1 cellular context compared by ENCODE assay signal in genomic region chr1:207241164-207241934, GRCh38.
TF ChIP-seq lines count a peak whose summit lies in the region.

No MANE protein-coding gene starts in this region.

TF ChIP-seq in HepG2, 621 proteins besides CTCF, POLR2A, EP300 and RAD21 (continued from another document and continues in another):
- TF ChIP-seq, protein P1, sequence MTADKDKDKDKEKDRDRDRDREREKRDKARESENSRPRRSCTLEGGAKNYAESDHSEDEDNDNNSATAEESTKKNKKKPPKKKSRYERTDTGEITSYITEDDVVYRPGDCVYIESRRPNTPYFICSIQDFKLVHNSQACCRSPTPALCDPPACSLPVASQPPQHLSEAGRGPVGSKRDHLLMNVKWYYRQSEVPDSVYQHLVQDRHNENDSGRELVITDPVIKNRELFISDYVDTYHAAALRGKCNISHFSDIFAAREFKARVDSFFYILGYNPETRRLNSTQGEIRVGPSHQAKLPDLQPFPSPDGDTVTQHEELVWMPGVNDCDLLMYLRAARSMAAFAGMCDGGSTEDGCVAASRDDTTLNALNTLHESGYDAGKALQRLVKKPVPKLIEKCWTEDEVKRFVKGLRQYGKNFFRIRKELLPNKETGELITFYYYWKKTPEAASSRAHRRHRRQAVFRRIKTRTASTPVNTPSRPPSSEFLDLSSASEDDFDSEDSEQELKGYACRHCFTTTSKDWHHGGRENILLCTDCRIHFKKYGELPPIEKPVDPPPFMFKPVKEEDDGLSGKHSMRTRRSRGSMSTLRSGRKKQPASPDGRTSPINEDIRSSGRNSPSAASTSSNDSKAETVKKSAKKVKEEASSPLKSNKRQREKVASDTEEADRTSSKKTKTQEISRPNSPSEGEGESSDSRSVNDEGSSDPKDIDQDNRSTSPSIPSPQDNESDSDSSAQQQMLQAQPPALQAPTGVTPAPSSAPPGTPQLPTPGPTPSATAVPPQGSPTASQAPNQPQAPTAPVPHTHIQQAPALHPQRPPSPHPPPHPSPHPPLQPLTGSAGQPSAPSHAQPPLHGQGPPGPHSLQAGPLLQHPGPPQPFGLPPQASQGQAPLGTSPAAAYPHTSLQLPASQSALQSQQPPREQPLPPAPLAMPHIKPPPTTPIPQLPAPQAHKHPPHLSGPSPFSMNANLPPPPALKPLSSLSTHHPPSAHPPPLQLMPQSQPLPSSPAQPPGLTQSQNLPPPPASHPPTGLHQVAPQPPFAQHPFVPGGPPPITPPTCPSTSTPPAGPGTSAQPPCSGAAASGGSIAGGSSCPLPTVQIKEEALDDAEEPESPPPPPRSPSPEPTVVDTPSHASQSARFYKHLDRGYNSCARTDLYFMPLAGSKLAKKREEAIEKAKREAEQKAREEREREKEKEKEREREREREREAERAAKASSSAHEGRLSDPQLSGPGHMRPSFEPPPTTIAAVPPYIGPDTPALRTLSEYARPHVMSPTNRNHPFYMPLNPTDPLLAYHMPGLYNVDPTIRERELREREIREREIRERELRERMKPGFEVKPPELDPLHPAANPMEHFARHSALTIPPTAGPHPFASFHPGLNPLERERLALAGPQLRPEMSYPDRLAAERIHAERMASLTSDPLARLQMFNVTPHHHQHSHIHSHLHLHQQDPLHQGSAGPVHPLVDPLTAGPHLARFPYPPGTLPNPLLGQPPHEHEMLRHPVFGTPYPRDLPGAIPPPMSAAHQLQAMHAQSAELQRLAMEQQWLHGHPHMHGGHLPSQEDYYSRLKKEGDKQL (CRISPR knock-in tag; IDR thresholded peaks at IDR 0.05; ENCODE audit: low read depth): 0 out of 2 replicates have a peak, but pooled peaks have one; percentile 31
- TF ChIP-seq SMC3 (IDR thresholded peaks at IDR 0.05; ENCODE audit: low read length): peak; percentile 14; the same call in 1 of the 2 replicates
- peak; percentile 23; the same call in 1 of the 2 replicates for TF ChIP-seq ZNF687 (CRISPR knock-in tag; IDR thresholded peaks at IDR 0.05)
- peak; percentile 76; the same call in 1 of the 2 replicates for TF ChIP-seq FOXJ3 (CRISPR knock-in tag; IDR thresholded peaks at IDR 0.05; ENCODE audit: borderline replicate concordance)
- peak; percentile 79 for TF ChIP-seq TCF7 (IDR thresholded peaks at IDR 0.05; ENCODE audit: low read depth)
- TF ChIP-seq NCOA1 (CRISPR knock-in tag; IDR thresholded peaks at IDR 0.05): peak; percentile 55; the same call in 1 of the 2 replicates
- TF ChIP-seq ZNF792 (CRISPR knock-in tag; IDR thresholded peaks at IDR 0.05): peak; percentile 64; the same call in 1 of the 2 replicates
- no peak for TF ChIP-seq ZBTB37 (CRISPR knock-in tag; IDR thresholded peaks at IDR 0.05)
- no peak; the same call in 1 of the 2 replicates for TF ChIP-seq KDM2A (CRISPR knock-in tag; IDR thresholded peaks at IDR 0.05; ENCODE audit: borderline replicate concordance, low read depth)
- TF ChIP-seq MBD4 (IDR thresholded peaks at IDR 0.05; ENCODE audit: borderline replicate concordance, low read length): no peak
- peak; percentile 18; the same call in 1 of the 2 replicates for TF ChIP-seq MIER2 (CRISPR knock-in tag; IDR thresholded peaks at IDR 0.05)
- no peak for TF ChIP-seq SRSF9 (IDR thresholded peaks at IDR 0.05; ENCODE audit: borderline replicate concordance, insufficient read depth, low read depth, low read length, poor library complexity, severe bottlenecking)
- TF ChIP-seq, protein P2, sequence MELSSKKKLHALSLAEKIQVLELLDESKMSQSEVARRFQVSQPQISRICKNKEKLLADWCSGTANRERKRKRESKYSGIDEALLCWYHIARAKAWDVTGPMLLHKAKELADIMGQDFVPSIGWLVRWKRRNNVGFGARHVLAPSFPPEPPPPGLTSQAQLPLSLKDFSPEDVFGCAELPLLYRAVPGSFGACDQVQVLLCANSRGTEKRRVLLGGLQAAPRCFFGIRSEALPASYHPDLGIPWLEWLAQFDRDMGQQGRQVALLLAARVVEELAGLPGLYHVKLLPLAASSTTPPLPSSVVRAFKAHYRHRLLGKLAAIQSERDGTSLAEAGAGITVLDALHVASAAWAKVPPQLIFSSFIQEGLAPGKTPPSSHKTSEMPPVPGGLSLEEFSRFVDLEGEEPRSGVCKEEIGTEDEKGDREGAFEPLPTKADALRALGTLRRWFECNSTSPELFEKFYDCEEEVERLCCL (CRISPR knock-in tag; IDR thresholded peaks at IDR 0.05; ENCODE audit: borderline replicate concordance): no peak
- TF ChIP-seq, protein P3, sequence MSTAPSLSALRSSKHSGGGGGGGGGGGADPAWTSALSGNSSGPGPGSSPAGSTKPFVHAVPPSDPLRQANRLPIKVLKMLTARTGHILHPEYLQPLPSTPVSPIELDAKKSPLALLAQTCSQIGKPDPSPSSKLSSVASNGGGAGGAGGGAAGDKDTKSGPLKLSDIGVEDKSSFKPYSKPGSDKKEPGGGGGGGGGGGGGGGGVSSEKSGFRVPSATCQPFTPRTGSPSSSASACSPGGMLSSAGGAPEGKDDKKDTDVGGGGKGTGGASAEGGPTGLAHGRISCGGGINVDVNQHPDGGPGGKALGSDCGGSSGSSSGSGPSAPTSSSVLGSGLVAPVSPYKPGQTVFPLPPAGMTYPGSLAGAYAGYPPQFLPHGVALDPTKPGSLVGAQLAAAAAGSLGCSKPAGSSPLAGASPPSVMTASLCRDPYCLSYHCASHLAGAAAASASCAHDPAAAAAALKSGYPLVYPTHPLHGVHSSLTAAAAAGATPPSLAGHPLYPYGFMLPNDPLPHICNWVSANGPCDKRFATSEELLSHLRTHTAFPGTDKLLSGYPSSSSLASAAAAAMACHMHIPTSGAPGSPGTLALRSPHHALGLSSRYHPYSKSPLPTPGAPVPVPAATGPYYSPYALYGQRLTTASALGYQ (CRISPR knock-in tag; IDR thresholded peaks at IDR 0.05): peak; percentile 82; the same call in 1 of the 2 replicates
- TF ChIP-seq KLF12 (CRISPR knock-in tag; IDR thresholded peaks at IDR 0.05; ENCODE audit: borderline replicate concordance): 0 out of 2 replicates have a peak, but pooled peaks have one; percentile 36
- TF ChIP-seq IRX3 (CRISPR knock-in tag; IDR thresholded peaks at IDR 0.05; ENCODE audit: borderline replicate concordance, low read depth): no peak
- TF ChIP-seq ZGPAT (CRISPR knock-in tag; IDR thresholded peaks at IDR 0.05): peak; percentile 67; the same call in 1 of the 2 replicates
- TF ChIP-seq ZMYM3 (CRISPR knock-in tag; IDR thresholded peaks at IDR 0.05): peak; percentile 61; the same call in 1 of the 2 replicates
- TF ChIP-seq NFIC (IDR thresholded peaks at IDR 0.05; ENCODE audit: low read length): peak; percentile 37; the same call in 1 of the 2 replicates
- TF ChIP-seq MYC (CRISPR knock-in tag; IDR thresholded peaks at IDR 0.05; ENCODE audit: borderline replicate concordance): peak; percentile 54; the same call in 1 of the 2 replicates
- TF ChIP-seq RFXAP (CRISPR knock-in tag; IDR thresholded peaks at IDR 0.05; ENCODE audit: borderline replicate concordance): peak; percentile 84
- peak; percentile 82 for TF ChIP-seq MAX (IDR thresholded peaks at IDR 0.05)
- peak; percentile 75; the same call in 1 of the 2 replicates for TF ChIP-seq MIER3 (CRISPR knock-in tag; IDR thresholded peaks at IDR 0.05; ENCODE audit: borderline replicate concordance)
- TF ChIP-seq E2F1 (CRISPR knock-in tag; IDR thresholded peaks at IDR 0.05): no peak
- peak; percentile 64 for TF ChIP-seq ZFY (CRISPR knock-in tag; IDR thresholded peaks at IDR 0.05)
- TF ChIP-seq SYNCRIP (IDR thresholded peaks at IDR 0.05; ENCODE audit: insufficient read depth, low read depth, low read length): no peak
- peak; percentile 57; the same call in 1 of the 2 replicates for TF ChIP-seq LCORL (IDR thresholded peaks at IDR 0.05)
- peak; percentile 46; the same call in 1 of the 2 replicates for TF ChIP-seq LCORL (CRISPR knock-in tag; IDR thresholded peaks at IDR 0.05)
- TF ChIP-seq ZFAT (CRISPR knock-in tag; conservative IDR thresholded peaks at IDR 0.05): 0 out of 2 replicates have a peak, but pooled peaks have one; percentile 22
- TF ChIP-seq ZEB1 (IDR thresholded peaks at IDR 0.05; ENCODE audit: insufficient replicate concordance, low read depth): no peak
- peak; percentile 88 for TF ChIP-seq ZNF12 (CRISPR knock-in tag; IDR thresholded peaks at IDR 0.05)
- peak; percentile 77 for TF ChIP-seq HNF4A (CRISPR knock-in tag; IDR thresholded peaks at IDR 0.05)
- peak; percentile 38; the same call in 1 of the 2 replicates for TF ChIP-seq TFAP4 (IDR thresholded peaks at IDR 0.05; ENCODE audit: borderline replicate concordance, low read depth)
- peak; percentile 78; the same call in 1 of the 2 replicates for TF ChIP-seq ZBTB34 (CRISPR knock-in tag; IDR thresholded peaks at IDR 0.05)
- peak; percentile 74 for TF ChIP-seq SAP130 (CRISPR knock-in tag; IDR thresholded peaks at IDR 0.05; ENCODE audit: low read depth)
